ENCODE assay signal across 25 cellular contexts in genomic region chr2:48104418-48104817, GRCh38.
"Had no signal": no experiment of that assay in that cellular context is flagged by ENCODE, and none has a peak within 500 bp of the region (broad histone marks: within the 10 kb centered on the region; RNA-seq: fewer than 3 reads in every experiment).

No MANE protein-coding gene starts in this region.

- H3K9ac ChIP-seq: parathyroid adenoma had no signal

- H3K36me3 ChIP-seq: esophagus squamous epithelium, lower lobe of right lung, neutrophil, right lobe of liver, suprapubic skin, transverse colon, upper lobe of right lung, uterus had no signal

- H3K27me3 ChIP-seq: esophagus squamous epithelium, neutrophil, right lobe of liver, suprapubic skin, transverse colon, upper lobe of right lung, uterus had no signal

- FAIRE-seq: endometrium, frontal cortex, small intestine had no signal

- H2AFZ ChIP-seq: parathyroid adenoma had no signal

- ATAC-seq: effector memory CD8-positive, alpha-beta T cell; left ventricle myocardium superior; lower lobe of right lung; natural killer cell; right lobe of liver; stimulated activated naive CD8-positive, alpha-beta T cell treated with anti-CD3 and anti-CD28 coated beads, Interleukin-15, amount 100 ng/mL, for 72 hours; upper lobe of right lung had no signal

- H3K4me3 ChIP-seq: esophagus squamous epithelium, lower lobe of right lung, right lobe of liver, suprapubic skin, transverse colon, upper lobe of right lung, uterus had no signal

- H3K4me1 ChIP-seq: parathyroid adenoma, right lobe of liver had no signal

- H3K79me2 ChIP-seq: parathyroid adenoma had no signal

- H3K27ac ChIP-seq: esophagus squamous epithelium, lower lobe of right lung, neutrophil, parathyroid adenoma, right lobe of liver, suprapubic skin, transverse colon, upper lobe of right lung, uterus had no signal

- H3K9me3 ChIP-seq: esophagus squamous epithelium, lower lobe of right lung, neutrophil, right lobe of liver, upper lobe of right lung, uterus had no signal

- DNase-seq: cortex of kidney; effector memory CD8-positive, alpha-beta T cell; erythroblast; esophagus squamous epithelium; hypothalamus; immature natural killer cell; islet precursor cell; left ventricle myocardium superior; lower lobe of right lung; natural killer cell; right lobe of liver; small intestine; stimulated activated CD4-positive, alpha-beta T cell treated with anti-CD3 and anti-CD28 coated beads, Interleukin-15, amount 100 ng/mL, for 24 hours; stimulated activated CD4-positive, alpha-beta T cell treated with anti-CD3 and anti-CD28 coated beads, Interleukin-4, amount 100 ng/mL, for 1 hour; stimulated activated CD8-positive, alpha-beta memory T cell treated with anti-CD3 and anti-CD28 coated beads, Interleukin-4, amount 100 ng/mL, for 48 hours; stimulated activated naive CD4-positive, alpha-beta T cell; stimulated activated naive CD8-positive, alpha-beta T cell treated with anti-CD3 and anti-CD28 coated beads, Interleukin-15, amount 100 ng/mL, for 72 hours; transverse colon; upper lobe of right lung; uterus had no signal
